ENCODE assay signal across 12 cellular contexts in genomic region chr12:21509768-21510167, GRCh38. TPM values are rescaled to one million over a fixed set of nuclear protein-coding genes. Genes with fewer than 3 reads are reported as not detected.
DNase-seq lines count a peak whose midpoint lies in the region; ATAC-seq and TF ChIP-seq lines count a peak whose summit lies in the region.
"Had no signal": no experiment of that assay in that cellular context is flagged by ENCODE, and none has a peak within 500 bp of the region (broad histone marks: within the 10 kb centered on the region; RNA-seq: fewer than 3 reads in every experiment).

No MANE protein-coding gene starts in this region.

- H3K9me3 Mint-ChIP-seq in activated CD4-positive, alpha-beta memory T cell treated with anti-CD3 and anti-CD28 coated beads, Interleukin-2, amount 10 ng/mL, durations not matched to agents 7 days and 5 days = no peaks in the 10 kb centered on the region

- peak overlapping the region; percentile 69 for H3K4me3 Mint-ChIP-seq in activated CD4-positive, alpha-beta memory T cell treated with anti-CD3 and anti-CD28 coated beads, Interleukin-2, amount 10 ng/mL, durations not matched to agents 7 days and 5 days

- DNase-seq in GM13977 (ENCODE audit: low spot score) (peak; percentile 32), left ventricle myocardium inferior (no peak), NCI-H1105 treated with DMSO at 0.1 percent for 48 hours (lab: John Stamatoyannopoulos, UW) (no peak)
- peak; percentile 24 for DNase-seq in activated CD4-positive, alpha-beta memory T cell treated with anti-CD3 and anti-CD28 coated beads, Interleukin-2, amount 10 ng/mL, durations not matched to agents 7 days and 5 days
- no peak for DNase-seq in stimulated activated CD4-positive, alpha-beta T cell treated with anti-CD3 and anti-CD28 coated beads, Interleukin-1b, Interleukin-23, amount 100 ng/mL, for 48 hours
- DNase-seq in effector memory CD4-positive, alpha-beta T cell = no peak
- DNase-seq: activated CD4-positive, alpha-beta T cell treated with anti-CD3 and anti-CD28 coated beads for 4 hours; colonic mucosa; NK-92 treated with Interleukin-12 subunit alpha and Interleukin-12 subunit beta, amount 100 ng/mL, for 24 hours; stimulated activated CD8-positive, alpha-beta memory T cell treated with anti-CD3 and anti-CD28 coated beads, Interleukin-4, amount 100 ng/mL, for 48 hours had no signal

- no peaks in the 10 kb centered on the region for H3K27me3 Mint-ChIP-seq in activated CD4-positive, alpha-beta memory T cell treated with anti-CD3 and anti-CD28 coated beads, Interleukin-2, amount 10 ng/mL, durations not matched to agents 7 days and 5 days

- peaks cover 57% of the 10 kb centered on the region for H3K36me3 Mint-ChIP-seq in activated CD4-positive, alpha-beta memory T cell treated with anti-CD3 and anti-CD28 coated beads, Interleukin-2, amount 10 ng/mL, durations not matched to agents 7 days and 5 days (ENCODE audit: low read depth)

- POLR2A ChIA-PET in activated CD4-positive, alpha-beta memory T cell treated with anti-CD3 and anti-CD28 coated beads, Interleukin-2, amount 10 ng/mL, durations not matched to agents 7 days and 5 days (lab: Charles Lee) = interaction anchor here (1.0 to 4.9 kb wide), 8 partner anchors 8 to 170 kb away, joined by 3 to 73 read pairs (median 4); partner anchors contain the start of genes GOLT1B, LDHB, RECQL and SPX

- intact Hi-C loops in left ventricle myocardium inferior (cut with micrococcal nuclease) = loop anchor here (10.0 kb wide), 1 partner anchor 165 kb away; no protein-coding TSS in a partner anchor

- no peak for TF ChIP-seq CTCF in GM13977 (IDR thresholded peaks at IDR 0.05; ENCODE audit: extremely low read depth, insufficient read depth, missing control alignments)
- no peak for TF ChIP-seq CTCF in left ventricle myocardium inferior (IDR thresholded peaks at IDR 0.05; ENCODE audit: borderline replicate concordance)

- H3K27ac Mint-ChIP-seq in activated CD4-positive, alpha-beta memory T cell treated with anti-CD3 and anti-CD28 coated beads, Interleukin-2, amount 10 ng/mL, durations not matched to agents 7 days and 5 days = peak overlapping the region; percentile 85

- H3K4me3 ChIP-seq in left ventricle myocardium inferior = no peak overlapping the region
- H3K4me3 ChIP-seq in effector memory CD4-positive, alpha-beta T cell (ENCODE audit: insufficient read depth, low read depth, low read length, poor library complexity, severe bottlenecking) = no peak overlapping the region
- H3K4me3 ChIP-seq: colonic mucosa had no signal

- in situ Hi-C loops in GM13977 (cut with MboI; ENCODE audit: low pct_unique_long_range_greater_than_20kb, low sequenced_read_pairs, unreplicated experiment) = loop anchor here (10.0 kb wide), 1 partner anchor 135 kb away; no protein-coding TSS in a partner anchor

- H3K27ac ChIP-seq in left ventricle myocardium inferior (replicated peaks) = no peak overlapping the region
- H3K27ac ChIP-seq in effector memory CD4-positive, alpha-beta T cell (ENCODE audit: insufficient read depth, low read length, poor library complexity, severe bottlenecking) = no peak overlapping the region
- H3K27ac ChIP-seq: colonic mucosa had no signal

- H3K9me3 ChIP-seq in left ventricle myocardium inferior (replicated peaks) = no peaks in the 10 kb centered on the region
- H3K9me3 ChIP-seq in effector memory CD4-positive, alpha-beta T cell (ENCODE audit: control insufficient read depth, low read length) = no peaks in the 10 kb centered on the region
- H3K9me3 ChIP-seq: colonic mucosa had no signal

- no peaks in the 10 kb centered on the region for H3K27me3 ChIP-seq in left ventricle myocardium inferior (ENCODE audit: low read depth)
- no peaks in the 10 kb centered on the region for H3K27me3 ChIP-seq in effector memory CD4-positive, alpha-beta T cell (replicated peaks; ENCODE audit: control insufficient read depth, insufficient read depth, low read length, poor library complexity, severe bottlenecking)
- H3K27me3 ChIP-seq: colonic mucosa had no signal

- peaks cover 53% of the 10 kb centered on the region for H3K36me3 ChIP-seq in left ventricle myocardium inferior
- H3K36me3 ChIP-seq in effector memory CD4-positive, alpha-beta T cell (ENCODE audit: control insufficient read depth, insufficient read depth, low read length) = peaks cover 47% of the 10 kb centered on the region
- H3K36me3 ChIP-seq: colonic mucosa had no signal

- CTCF ChIA-PET in activated CD4-positive, alpha-beta memory T cell treated with anti-CD3 and anti-CD28 coated beads, Interleukin-2, amount 10 ng/mL, durations not matched to agents 7 days and 5 days (lab: Charles Lee) = interaction anchor here (0.9 to 1.7 kb wide), 2 partner anchors 53 to 170 kb away, joined by 3 to 6 read pairs; no protein-coding TSS in a partner anchor

- H3K4me1 Mint-ChIP-seq in activated CD4-positive, alpha-beta memory T cell treated with anti-CD3 and anti-CD28 coated beads, Interleukin-2, amount 10 ng/mL, durations not matched to agents 7 days and 5 days = peaks cover 38% of the 10 kb centered on the region

- ATAC-seq in GM19452 (IDR thresholded peaks at IDR 0.05; ENCODE audit: unreplicated experiment) (peak; percentile 89), HG03045 (IDR thresholded peaks at IDR 0.05; ENCODE audit: unreplicated experiment) (peak; percentile 84)

- H3K4me1 ChIP-seq in left ventricle myocardium inferior = peaks cover 11% of the 10 kb centered on the region
- H3K4me1 ChIP-seq in effector memory CD4-positive, alpha-beta T cell (ENCODE audit: control insufficient read depth, insufficient read depth, low read length, poor library complexity, severe bottlenecking) = no peaks in the 10 kb centered on the region
- H3K4me1 ChIP-seq: colonic mucosa had no signal

RNA-seq across cellular contexts. Expression of gene GOLT1B, which starts 8.2 kb away (rescaled TPM):
- total RNA-seq in activated CD4-positive, alpha-beta memory T cell treated with anti-CD3 and anti-CD28 coated beads, Interleukin-2, amount 10 ng/mL, durations not matched to agents 7 days and 5 days = 10 to 100 TPM; 44.1 to 57.5 TPM
- total RNA-seq in left ventricle myocardium inferior = 17.5 TPM

RNA-seq across cellular contexts. Expression of gene RECQL, which starts 8.3 kb away (rescaled TPM):
- 100 to 1,000 TPM in 1 of 2 experiments, 10 to 100 TPM in 1; 87.6 to 100 TPM for total RNA-seq in activated CD4-positive, alpha-beta memory T cell treated with anti-CD3 and anti-CD28 coated beads, Interleukin-2, amount 10 ng/mL, durations not matched to agents 7 days and 5 days
- total RNA-seq in left ventricle myocardium inferior = 23.1 TPM

RNA-seq across cellular contexts. Expression of gene SPX, which starts 16.3 kb away (rescaled TPM):
- 1 to 10 TPM in 1 of 2 experiments, under 1 TPM in 1; 0.88 to 1.1 TPM for total RNA-seq in activated CD4-positive, alpha-beta memory T cell treated with anti-CD3 and anti-CD28 coated beads, Interleukin-2, amount 10 ng/mL, durations not matched to agents 7 days and 5 days
- total RNA-seq in left ventricle myocardium inferior = 16.5 TPM
- total RNA-seq: colonic mucosa had no signal

Comparison
In these comparisons a context has a peak if more than half of its experiments do, and no peak if none do; other contexts are left out.
1. DNase-seq: peak in GM13977 (single experiment) and activated CD4-positive, alpha-beta memory T cell treated with anti-CD3 and anti-CD28 coated beads, Interleukin-2, amount 10 ng/mL, durations not matched to agents 7 days and 5 days (single experiment); none in left ventricle myocardium inferior (single experiment), stimulated activated CD4-positive, alpha-beta T cell treated with anti-CD3 and anti-CD28 coated beads, Interleukin-1b, Interleukin-23, amount 100 ng/mL, for 48 hours (single experiment), effector memory CD4-positive, alpha-beta T cell (0 of 3) and NCI-H1105 treated with DMSO at 0.1 percent for 48 hours (single experiment).